ENCODE assay signal across 29 cellular contexts in the genomic region with DNA sequence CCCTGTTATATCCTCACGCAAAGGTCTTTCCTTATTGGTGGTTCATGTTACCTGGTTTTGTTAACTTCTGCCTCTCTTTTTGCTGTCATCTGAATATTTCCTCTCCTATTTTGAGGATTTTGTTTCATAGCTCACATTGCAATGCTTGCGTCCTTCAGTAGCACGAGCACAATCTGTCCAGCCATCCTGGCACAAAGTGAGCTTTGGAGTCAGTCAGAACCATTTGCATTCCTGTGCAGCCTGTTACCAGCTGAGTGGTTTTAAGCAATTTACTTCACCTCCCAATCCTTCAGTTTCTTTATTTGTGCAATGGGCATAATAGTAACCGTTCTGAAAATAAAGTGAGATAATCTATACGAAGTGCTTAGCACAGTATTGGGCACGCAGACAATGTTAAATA.
"Had no signal": no experiment of that assay in that cellular context is flagged by ENCODE, and none has a peak within 500 bp of the region (broad histone marks: within the 10 kb centered on the region; RNA-seq: fewer than 3 reads in every experiment).

No MANE protein-coding gene starts in this region.

- H3K4me3 ChIP-seq: breast epithelium, cardiac muscle cell, colonic mucosa had no signal

- H3K36me3 ChIP-seq: breast epithelium, cardiac muscle cell, colonic mucosa, WERI-Rb-1 had no signal

- DNase-seq: activated B cell treated with CpG ODN at 0.5 μM for 24 hours; activated CD4-positive, alpha-beta T cell treated with anti-CD3 and anti-CD28 coated beads for 48 hours; activated CD4-positive, alpha-beta T cell treated with anti-CD3 and anti-CD28 coated beads, Interleukin-2, amount 50 U/mL, for 1 hour; activated CD4-positive, alpha-beta T cell treated with anti-CD3 and anti-CD28 coated beads, Interleukin-2, amount 50 U/mL, for 48 hours; activated CD8-positive, alpha-beta memory T cell treated with anti-CD3 and anti-CD28 coated beads for 24 hours; activated CD8-positive, alpha-beta T cell treated with anti-CD3 and anti-CD28 coated beads for 36 hours; activated effector memory CD4-positive, alpha-beta T cell treated with Interleukin-2 at 50 U/mL for 16 hours; activated gamma-delta T cell treated with Interleukin-2 at 50 U/mL for 16 hours; activated naive CD4-positive, alpha-beta T cell treated with anti-CD3 and anti-CD28 coated beads, Interleukin-2, amount 50 U/mL, for 16 hours; activated naive CD4-positive, alpha-beta T cell treated with Interleukin-2 at 50 U/mL for 16 hours; activated T-cell treated with anti-CD3 and anti-CD28 coated beads, Interleukin-2, amount 50 U/mL, for 4 hours; amniotic stem cell; anterior cingulate cortex; central memory CD4-positive, alpha-beta T cell; cerebellar nuclear complex; colonic mucosa; effector CD8-positive, alpha-beta T cell; endodermal cell; head of caudate nucleus; T-helper 1 cell; T-helper 17 cell; T1000; WERI-Rb-1 had no signal

- H3K27ac ChIP-seq: breast epithelium, cardiac muscle cell, colonic mucosa, WERI-Rb-1 had no signal

- FAIRE-seq: frontal cortex had no signal

- ATAC-seq: activated CD4-positive, CD25-positive, alpha-beta regulatory T cell treated with anti-CD3 and anti-CD28 coated beads, Interleukin-2, amount 50 U/mL, for 24 hours; activated CD8-positive, alpha-beta T cell treated with anti-CD3 and anti-CD28 coated beads for 36 hours; activated T-cell treated with anti-CD3 and anti-CD28 coated beads, Interleukin-2, amount 50 U/mL, for 4 hours; activated T-helper 17 cell treated with anti-CD3 and anti-CD28 coated beads, Interleukin-2, amount 50 U/mL, for 72 hours; esophagus mucosa; T-helper 17 cell had no signal

- H3K4me1 ChIP-seq: breast epithelium, colonic mucosa had no signal

- H3K9me3 ChIP-seq: breast epithelium, colonic mucosa had no signal

- H3K27me3 ChIP-seq: breast epithelium, cardiac muscle cell, colonic mucosa had no signal
